8 cellular contexts compared by ENCODE assay signal in the genomic region with DNA sequence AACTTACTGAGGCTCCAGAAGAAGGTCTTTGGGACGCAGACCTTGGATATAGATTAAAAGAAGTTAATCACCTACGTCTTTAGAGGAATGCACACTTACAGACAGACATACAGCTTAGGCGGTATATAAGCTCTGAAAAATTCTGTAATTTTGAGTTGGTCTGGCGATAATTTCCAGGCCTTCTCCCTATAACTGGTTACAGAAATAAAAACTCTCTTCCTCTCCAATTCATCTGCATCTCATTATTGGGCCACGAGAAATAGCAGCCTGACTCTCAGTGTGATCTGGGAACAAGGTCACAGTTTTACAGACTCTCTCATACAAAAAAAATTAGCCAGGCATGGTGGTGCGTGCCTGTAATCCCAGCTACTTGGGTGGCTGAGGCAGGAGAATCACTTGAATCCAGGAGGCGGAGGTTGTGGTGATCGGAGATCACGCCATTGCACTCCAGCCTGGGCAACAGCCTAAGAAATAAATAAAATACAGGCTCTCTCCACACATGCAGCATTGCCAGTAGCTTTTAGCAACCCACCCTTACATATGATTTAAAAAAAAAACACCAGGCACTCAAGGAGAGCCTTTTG. TPM values are rescaled to one million over a fixed set of nuclear protein-coding genes. Genes with fewer than 3 reads are reported as not detected.
DNase-seq lines count a peak whose midpoint lies in the region; TF ChIP-seq lines count a peak whose summit lies in the region.

No MANE protein-coding gene starts in this region.

- H3K4me1 ChIP-seq in BLaER1 treated with 17β-estradiol and CSF1 and Interleukin-3, amounts not matched to agents 10 nM and 100 nM: peaks cover 57 to 69% (median 63%) of the 10 kb centered on the region in 10 experiments
- H3K4me1 ChIP-seq in HEK293 (ENCODE audit: control insufficient read depth, insufficient read depth, low read length): 0 out of 2 replicates have a peak, but pooled peaks cover 3% of the 10 kb centered on the region
- H3K4me1 ChIP-seq in adipocyte (ENCODE audit: control insufficient read depth, insufficient read depth, low read length): peaks cover 49% of the 10 kb centered on the region
- H3K4me1 ChIP-seq in mesenchymal stem cell (ENCODE audit: control insufficient read depth, insufficient read depth, low read depth, low read length): peaks cover 22% of the 10 kb centered on the region
- peaks cover 4% of the 10 kb centered on the region for H3K4me1 ChIP-seq in prostate gland (replicated peaks)

- H2BK15ac ChIP-seq in mesenchymal stem cell (ENCODE audit: low read depth, poor library complexity, severe bottlenecking): no peak overlapping the region

- peak overlapping the region in 7 of 11 experiments; percentile 1 to 49 (median 19); a peak in 8 of 22 replicates for H3K9ac ChIP-seq in BLaER1 treated with 17β-estradiol and CSF1 and Interleukin-3, amounts not matched to agents 10 nM and 100 nM
- peak overlapping the region; percentile 75 for H3K9ac ChIP-seq in adipocyte (ENCODE audit: low read length)
- peak overlapping the region; percentile 86 for H3K9ac ChIP-seq in mesenchymal stem cell (ENCODE audit: low read length)

- no peak overlapping the region; a peak in 2 of 22 replicates for H3K27ac ChIP-seq in BLaER1 treated with 17β-estradiol and CSF1 and Interleukin-3, amounts not matched to agents 10 nM and 100 nM
- no peak overlapping the region for H3K27ac ChIP-seq in HEK293 (ENCODE audit: extremely low read depth, low read depth, low read length)
- H3K27ac ChIP-seq in mesenchymal stem cell (ENCODE audit: low read length, poor library complexity, severe bottlenecking): peak overlapping the region; percentile 90
- no peak overlapping the region for H3K27ac ChIP-seq in prostate gland

- H2BK120ac ChIP-seq in mesenchymal stem cell (ENCODE audit: low read depth, low read length): no peak overlapping the region

- no peak overlapping the region for H3K4ac ChIP-seq in mesenchymal stem cell (ENCODE audit: low read depth in 1 of 2, low read length in 2 of 2)

- H2BK12ac ChIP-seq in mesenchymal stem cell (ENCODE audit: low read length in 2 of 2): no peak overlapping the region

- H3K4me2 ChIP-seq in BLaER1 treated with 17β-estradiol and CSF1 and Interleukin-3, amounts not matched to agents 10 nM and 100 nM: peak overlapping the region; percentile 66 to 97 (median 88)
- peak overlapping the region; percentile 47 for H3K4me2 ChIP-seq in mesenchymal stem cell (ENCODE audit: low read length, poor library complexity, severe bottlenecking)

- peak overlapping the region in 9 of 10 experiments; percentile 21 to 98 (median 40); a peak in 11 of 20 replicates for H3K4me3 ChIP-seq in BLaER1 treated with 17β-estradiol and CSF1 and Interleukin-3, amounts not matched to agents 10 nM and 100 nM
- H3K4me3 ChIP-seq in HEK293 (ENCODE audit: low read depth, low read length): no peak overlapping the region
- H3K4me3 ChIP-seq in adipocyte (ENCODE audit: low read length): peak overlapping the region; percentile 71
- H3K4me3 ChIP-seq in mesenchymal stem cell (ENCODE audit: insufficient read depth in 1 of 2, low read depth in 1 of 2, low read length in 2 of 2): peak overlapping the region in 1 of 2 experiments; percentile 70
- no peak overlapping the region for H3K4me3 ChIP-seq in prostate gland

- no peak overlapping the region for H2BK5ac ChIP-seq in mesenchymal stem cell (ENCODE audit: low read depth, low read length, poor library complexity, severe bottlenecking)

- H4K91ac ChIP-seq in mesenchymal stem cell (ENCODE audit: low read length): no peak overlapping the region

- no peak overlapping the region for H3K14ac ChIP-seq in mesenchymal stem cell (ENCODE audit: low read length in 2 of 2)

- H2AK5ac ChIP-seq in mesenchymal stem cell (ENCODE audit: low read length, severe bottlenecking): no peak overlapping the region

- POLR2A ChIA-PET in HEK293 (lab: Yijun Ruan, JAX) (interaction anchor here (0.8 to 2.3 kb wide), 5 partner anchors 9 to 580 kb away, joined by 3 to 4 read pairs (median 3); a partner anchor contains a TSS), HEK293T (lab: Yijun Ruan, JAX) (no interaction called here)

- peaks cover 64 to 87% (median 85%) of the 10 kb centered on the region in 11 experiments for H3K36me3 ChIP-seq in BLaER1 treated with 17β-estradiol and CSF1 and Interleukin-3, amounts not matched to agents 10 nM and 100 nM
- H3K36me3 ChIP-seq in HEK293 (ENCODE audit: control insufficient read depth in 2 of 2, insufficient read depth in 1 of 2, low read length in 2 of 2) (peaks cover 23 to 79% of the 10 kb centered on the region in 2 experiments; a peak in 2 of 3 replicates), adipocyte (ENCODE audit: control insufficient read depth, insufficient read depth, low read length, severe bottlenecking) (peaks cover 55% of the 10 kb centered on the region), mesenchymal stem cell (ENCODE audit: control insufficient read depth in 1 of 2, insufficient read depth in 2 of 2, low read depth in 1 of 2, low read length in 2 of 2) (peaks cover 20 to 70% of the 10 kb centered on the region in 2 experiments), prostate gland (no peaks in the 10 kb centered on the region)

- H4K8ac ChIP-seq in mesenchymal stem cell (ENCODE audit: low read length): no peak overlapping the region

- H3K18ac ChIP-seq in mesenchymal stem cell (ENCODE audit: low read depth in 1 of 2, low read length in 2 of 2): no peak overlapping the region

- CTCF ChIA-PET in HEK293 (lab: Yijun Ruan, JAX): interaction anchor here (0.6 to 1.0 kb wide), 4 partner anchors 18 to 387 kb away, joined by 3 to 6 read pairs (median 5); no protein-coding TSS in a partner anchor
- CTCF ChIA-PET in HEK293T (lab: Yijun Ruan, JAX): interaction anchor here (0.7 kb wide), 1 partner anchor 18 kb away, joined by 4 read pairs; no protein-coding TSS in a partner anchor

- H4K20me1 ChIP-seq in BLaER1 treated with 17β-estradiol and CSF1 and Interleukin-3, amounts not matched to agents 10 nM and 100 nM: peaks cover 19 to 88% (median 78%) of the 10 kb centered on the region in 11 experiments; a peak in 21 of 22 replicates

- peaks cover 24% of the 10 kb centered on the region for H3K79me1 ChIP-seq in mesenchymal stem cell (replicated peaks; ENCODE audit: low read length, poor library complexity, severe bottlenecking)

- intact Hi-C loops in prostate gland (cut with DNase I): no loop called here

- TF ChIP-seq CTCF in HEK293 (tag by site-specific recombination; IDR thresholded peaks at IDR 0.05): no peak
- TF ChIP-seq CTCF in prostate gland (IDR thresholded peaks at IDR 0.05): no peak

- DNase-seq in adipocyte (ENCODE audit: low read depth): no peak
- DNase-seq in mesenchymal stem cell: no peak
- no peak for DNase-seq in HEK293T (ENCODE audit: extremely low spot score)
- no peak for DNase-seq in NCI-H524 (lab: John Stamatoyannopoulos, UW)
- no peak for DNase-seq in NCI-H187 treated with DMSO at 0.1 percent for 48 hours (lab: John Stamatoyannopoulos, UW)
- no peak for DNase-seq in prostate gland (ENCODE audit: low spot score)

- 98% methylated on average over 9 of the region's 9 CpGs for WGBS in mesenchymal stem cell
- 90% methylated on average over 9 of the region's 9 CpGs for WGBS in prostate gland

- H2AFZ ChIP-seq in mesenchymal stem cell (ENCODE audit: low read depth, low read length): no peak overlapping the region

- H3K23ac ChIP-seq in mesenchymal stem cell (ENCODE audit: low read length in 2 of 2): no peak overlapping the region

- H3K9me3 ChIP-seq in BLaER1 treated with 17β-estradiol and CSF1 and Interleukin-3, amounts not matched to agents 10 nM and 100 nM (replicated peaks in 1 of 11): peaks cover 0 to 4% (median 0%) of the 10 kb centered on the region in 11 experiments; a peak in 4 of 22 replicates
- H3K9me3 ChIP-seq in HEK293 (ENCODE audit: control insufficient read depth, insufficient read depth, low read depth, low read length) (no peaks in the 10 kb centered on the region), adipocyte (ENCODE audit: control insufficient read depth, low read length) (no peaks in the 10 kb centered on the region), mesenchymal stem cell (ENCODE audit: control insufficient read depth, low read length) (no peaks in the 10 kb centered on the region), prostate gland (no peaks in the 10 kb centered on the region)

- no peaks in the 10 kb centered on the region for H3K27me3 ChIP-seq in BLaER1 treated with 17β-estradiol and CSF1 and Interleukin-3, amounts not matched to agents 10 nM and 100 nM
- H3K27me3 ChIP-seq in adipocyte (replicated peaks; ENCODE audit: control insufficient read depth, insufficient read depth, low read length): no peaks in the 10 kb centered on the region
- no peaks in the 10 kb centered on the region for H3K27me3 ChIP-seq in mesenchymal stem cell (ENCODE audit: control insufficient read depth in 1 of 2, insufficient read depth in 1 of 2, low read length in 2 of 2)
- no peaks in the 10 kb centered on the region for H3K27me3 ChIP-seq in prostate gland (replicated peaks; ENCODE audit: insufficient read depth)

- TF ChIP-seq POLR2A in prostate gland (IDR thresholded peaks at IDR 0.05): no peak

TF ChIP-seq in HEK293T, 16 proteins besides CTCF, POLR2A, EP300 and RAD21:
- TF ChIP-seq HDGF (IDR thresholded peaks at IDR 0.05; ENCODE audit: borderline replicate concordance) (no peak), ARNT (IDR thresholded peaks at IDR 0.05) (no peak), TARDBP (IDR thresholded peaks at IDR 0.05) (no peak), L3MBTL2 (conservative IDR thresholded peaks at IDR 0.05) (no peak), LEF1 (IDR thresholded peaks at IDR 0.05; ENCODE audit: borderline replicate concordance) (no peak)

RNA-seq across cellular contexts. Expression of a gene that starts 4.7 kb away (rescaled TPM):
- 3.7 TPM for polyA plus RNA-seq in mesenchymal stem cell (2013, experiment 1 of 2)
- 3.7 TPM for polyA plus RNA-seq in mesenchymal stem cell (2013, experiment 2 of 2)
- 10 to 100 TPM in 1 of 2 donors, 1 to 10 TPM in 1; 8.2 to 12.8 TPM for total RNA-seq in prostate gland

RNA-seq across cellular contexts. Expression of a gene that starts 22.7 kb away (rescaled TPM):
- 25.7 TPM for polyA plus RNA-seq in mesenchymal stem cell (2013, experiment 1 of 2)
- 24.6 TPM for polyA plus RNA-seq in mesenchymal stem cell (2013, experiment 2 of 2)
- 10 to 100 TPM; 13.9 to 55.4 TPM for total RNA-seq in prostate gland

RNA-seq across cellular contexts. Expression of a gene that starts 37.8 kb away (rescaled TPM):
- 4.7 TPM for polyA plus RNA-seq in mesenchymal stem cell (2013, experiment 1 of 2)
- 5.0 TPM for polyA plus RNA-seq in mesenchymal stem cell (2013, experiment 2 of 2)
- 10 to 100 TPM; 10.2 to 24.2 TPM for total RNA-seq in prostate gland

RNA-seq across cellular contexts. Expression of a gene that starts 37.9 kb away (rescaled TPM):
- polyA plus RNA-seq in mesenchymal stem cell (2013, experiment 1 of 2): 0.73 TPM
- polyA plus RNA-seq in mesenchymal stem cell (2013, experiment 2 of 2): 0.45 TPM
- 1 to 10 TPM; 4.2 to 6.0 TPM for total RNA-seq in prostate gland

Comparison
In these comparisons a context has a peak if more than half of its experiments do, and no peak if none do; other contexts are left out.
1. H3K4me3 ChIP-seq: peak in BLaER1 treated with 17β-estradiol and CSF1 and Interleukin-3, amounts not matched to agents 10 nM and 100 nM (9 of 10) and adipocyte (single experiment); none in HEK293 (single experiment) and prostate gland (0 of 2).
2. H3K9ac ChIP-seq: peak in every context shown above with its lines; median percentile 86 in mesenchymal stem cell; 75 in adipocyte; 19 in BLaER1 treated with 17β-estradiol and CSF1 and Interleukin-3, amounts not matched to agents 10 nM and 100 nM.